Comparison of ENCODE assay signal across 30 cellular contexts in genomic region chr9:135399000-135399649, GRCh38.
"Had no signal": no experiment of that assay in that cellular context is flagged by ENCODE, and none has a peak within 500 bp of the region (broad histone marks: within the 10 kb centered on the region; RNA-seq: fewer than 3 reads in every experiment).

No MANE protein-coding gene starts in this region.

- H3K4me1 Mint-ChIP-seq: activated CD4-positive, alpha-beta T cell treated with anti-CD3 and anti-CD28 coated beads for 36 hours; activated CD4-positive, alpha-beta T cell treated with anti-CD3 and anti-CD28 coated beads, Interleukin-2, amount 10 ng/mL, durations not matched to agents 24 days and 14 days; activated CD8-positive, alpha-beta memory T cell treated with anti-CD3 and anti-CD28 coated beads, Interleukin-2, amount 10 ng/mL, durations not matched to agents 7 days and 5 days; activated naive CD4-positive, alpha-beta T cell treated with anti-CD3 and anti-CD28 coated beads, Interleukin-2, amount 10 ng/mL, durations not matched to agents 7 days and 5 days; activated naive CD8-positive, alpha-beta T cell treated with anti-CD3 and anti-CD28 coated beads, Interleukin-2, amount 10 ng/mL, durations not matched to agents 7 days and 5 days; brain; endodermal cell had no signal

- H3K4me3 Mint-ChIP-seq: activated CD4-positive, alpha-beta memory T cell treated with anti-CD3 and anti-CD28 coated beads for 36 hours; activated CD4-positive, alpha-beta T cell treated with anti-CD3 and anti-CD28 coated beads for 36 hours; activated CD4-positive, alpha-beta T cell treated with anti-CD3 and anti-CD28 coated beads, Interleukin-2, amount 10 ng/mL, durations not matched to agents 24 days and 14 days; activated CD8-positive, alpha-beta memory T cell treated with anti-CD3 and anti-CD28 coated beads, Interleukin-2, amount 10 ng/mL, durations not matched to agents 7 days and 5 days; activated CD8-positive, alpha-beta T cell treated with anti-CD3 and anti-CD28 coated beads, Interleukin-2, amount 10 ng/mL, durations not matched to agents 7 days and 5 days; activated naive CD4-positive, alpha-beta T cell treated with anti-CD3 and anti-CD28 coated beads, Interleukin-2, amount 10 ng/mL, durations not matched to agents 7 days and 5 days; activated naive CD8-positive, alpha-beta T cell treated with anti-CD3 and anti-CD28 coated beads, Interleukin-2, amount 10 ng/mL, durations not matched to agents 7 days and 5 days; activated T-cell treated with anti-CD3 and anti-CD28 coated beads, Interleukin-2, amount 50 U/mL, for 72 hours; brain; dendritic cell treated with granulocyte-macrophage colony-stimulating factor and Interleukin-4, amounts not matched to agents 40 ng/mL and 50 ng/mL, for 4 days; endodermal cell had no signal

- H3K4me1 ChIP-seq: ascending aorta, breast epithelium had no signal

- ATAC-seq: activated CD4-positive, alpha-beta T cell treated with anti-CD3 and anti-CD28 coated beads for 36 hours; activated CD8-positive, alpha-beta memory T cell treated with anti-CD3 and anti-CD28 coated beads, Interleukin-2, amount 10 ng/mL, durations not matched to agents 7 days and 5 days; activated CD8-positive, alpha-beta T cell treated with anti-CD3 and anti-CD28 coated beads, Interleukin-2, amount 10 ng/mL, durations not matched to agents 7 days and 5 days; activated naive CD4-positive, alpha-beta T cell treated with anti-CD3 and anti-CD28 coated beads, Interleukin-2, amount 50 U/mL, for 72 hours; activated T-cell treated with anti-CD3 and anti-CD28 coated beads, Interleukin-2, amount 50 U/mL, for 72 hours; esophagus mucosa had no signal

- H3K9me3 ChIP-seq: ascending aorta had no signal

- H3K4me3 ChIP-seq: ascending aorta, breast epithelium, cardiac muscle cell, coronary artery, dorsolateral prefrontal cortex had no signal

- H3K36me3 ChIP-seq: ascending aorta, breast epithelium, cardiac muscle cell had no signal

- H3K27ac Mint-ChIP-seq: activated CD4-positive, alpha-beta memory T cell treated with anti-CD3 and anti-CD28 coated beads for 36 hours; activated CD4-positive, alpha-beta T cell treated with anti-CD3 and anti-CD28 coated beads for 36 hours; activated CD4-positive, alpha-beta T cell treated with anti-CD3 and anti-CD28 coated beads, Interleukin-2, amount 10 ng/mL, durations not matched to agents 24 days and 14 days; activated CD8-positive, alpha-beta memory T cell treated with anti-CD3 and anti-CD28 coated beads, Interleukin-2, amount 10 ng/mL, durations not matched to agents 7 days and 5 days; activated CD8-positive, alpha-beta T cell treated with anti-CD3 and anti-CD28 coated beads, Interleukin-2, amount 10 ng/mL, durations not matched to agents 7 days and 5 days; activated naive CD4-positive, alpha-beta T cell treated with anti-CD3 and anti-CD28 coated beads, Interleukin-2, amount 10 ng/mL, durations not matched to agents 7 days and 5 days; activated naive CD8-positive, alpha-beta T cell treated with anti-CD3 and anti-CD28 coated beads, Interleukin-2, amount 10 ng/mL, durations not matched to agents 7 days and 5 days; activated T-cell treated with anti-CD3 and anti-CD28 coated beads, Interleukin-2, amount 50 U/mL, for 72 hours; dendritic cell treated with granulocyte-macrophage colony-stimulating factor and Interleukin-4, amounts not matched to agents 40 ng/mL and 50 ng/mL, for 4 days; endodermal cell had no signal

- H3K36me3 Mint-ChIP-seq: activated CD4-positive, alpha-beta memory T cell treated with anti-CD3 and anti-CD28 coated beads for 36 hours; activated CD8-positive, alpha-beta memory T cell treated with anti-CD3 and anti-CD28 coated beads, Interleukin-2, amount 10 ng/mL, durations not matched to agents 7 days and 5 days; activated naive CD4-positive, alpha-beta T cell treated with anti-CD3 and anti-CD28 coated beads, Interleukin-2, amount 10 ng/mL, durations not matched to agents 7 days and 5 days; activated naive CD4-positive, alpha-beta T cell treated with anti-CD3 and anti-CD28 coated beads, Interleukin-2, amount 50 U/mL, for 72 hours; activated naive CD8-positive, alpha-beta T cell treated with anti-CD3 and anti-CD28 coated beads, Interleukin-2, amount 10 ng/mL, durations not matched to agents 7 days and 5 days; brain had no signal

- H3K27me3 Mint-ChIP-seq: activated CD4-positive, alpha-beta memory T cell treated with anti-CD3 and anti-CD28 coated beads for 36 hours; activated CD4-positive, alpha-beta T cell treated with anti-CD3 and anti-CD28 coated beads for 36 hours; activated CD4-positive, alpha-beta T cell treated with anti-CD3 and anti-CD28 coated beads, Interleukin-2, amount 10 ng/mL, durations not matched to agents 24 days and 14 days; activated CD8-positive, alpha-beta memory T cell treated with anti-CD3 and anti-CD28 coated beads, Interleukin-2, amount 10 ng/mL, durations not matched to agents 7 days and 5 days; activated naive CD4-positive, alpha-beta T cell treated with anti-CD3 and anti-CD28 coated beads, Interleukin-2, amount 10 ng/mL, durations not matched to agents 7 days and 5 days; activated naive CD8-positive, alpha-beta T cell treated with anti-CD3 and anti-CD28 coated beads, Interleukin-2, amount 10 ng/mL, durations not matched to agents 7 days and 5 days; dendritic cell treated with granulocyte-macrophage colony-stimulating factor and Interleukin-4, amounts not matched to agents 40 ng/mL and 50 ng/mL, for 4 days had no signal

- H3K9me3 Mint-ChIP-seq: activated CD4-positive, alpha-beta T cell treated with anti-CD3 and anti-CD28 coated beads, Interleukin-2, amount 10 ng/mL, durations not matched to agents 24 days and 14 days; activated naive CD4-positive, alpha-beta T cell treated with anti-CD3 and anti-CD28 coated beads, Interleukin-2, amount 10 ng/mL, durations not matched to agents 7 days and 5 days; activated naive CD4-positive, alpha-beta T cell treated with anti-CD3 and anti-CD28 coated beads, Interleukin-2, amount 50 U/mL, for 72 hours; activated naive CD8-positive, alpha-beta T cell treated with anti-CD3 and anti-CD28 coated beads, Interleukin-2, amount 10 ng/mL, durations not matched to agents 7 days and 5 days; dendritic cell treated with granulocyte-macrophage colony-stimulating factor and Interleukin-4, amounts not matched to agents 40 ng/mL and 50 ng/mL, for 4 days had no signal

- DNase-seq: activated CD4-positive, alpha-beta memory T cell treated with anti-CD3 and anti-CD28 coated beads for 36 hours; activated CD4-positive, alpha-beta T cell treated with anti-CD3 and anti-CD28 coated beads for 36 hours; activated CD4-positive, alpha-beta T cell treated with anti-CD3 and anti-CD28 coated beads, Interleukin-2, amount 10 ng/mL, durations not matched to agents 24 days and 14 days; activated CD4-positive, CD25-positive, alpha-beta regulatory T cell; activated CD4-positive, CD25-positive, alpha-beta regulatory T cell treated with anti-CD3 and anti-CD28 coated beads, Interleukin-2, amount 50 U/mL, for 72 hours; activated CD8-positive, alpha-beta memory T cell treated with anti-CD3 and anti-CD28 coated beads, Interleukin-2, amount 10 ng/mL, durations not matched to agents 7 days and 5 days; activated CD8-positive, alpha-beta memory T cell treated with anti-CD3 and anti-CD28 coated beads, Interleukin-2, amount 50 U/mL, for 4 hours; activated CD8-positive, alpha-beta T cell treated with anti-CD3 and anti-CD28 coated beads, Interleukin-2, amount 10 ng/mL, durations not matched to agents 7 days and 5 days; activated gamma-delta T cell; activated naive CD4-positive, alpha-beta T cell; activated naive CD4-positive, alpha-beta T cell treated with anti-CD3 and anti-CD28 coated beads, Interleukin-2, amount 10 ng/mL, durations not matched to agents 7 days and 5 days; activated naive CD8-positive, alpha-beta T cell treated with anti-CD3 and anti-CD28 coated beads, Interleukin-2, amount 10 ng/mL, durations not matched to agents 7 days and 5 days; activated T-cell treated with anti-CD3 and anti-CD28 coated beads, Interleukin-2, amount 50 U/mL, for 1 hour; activated T-cell treated with anti-CD3 and anti-CD28 coated beads, Interleukin-2, amount 50 U/mL, for 72 hours; central memory CD4-positive, alpha-beta T cell; cerebellar nuclear complex; dorsolateral prefrontal cortex; effector memory CD4-positive, alpha-beta T cell; endodermal cell; foreskin fibroblast; T-helper 2 cell had no signal

- H3K27me3 ChIP-seq: ascending aorta, cardiac muscle cell, dorsolateral prefrontal cortex had no signal

- H3K27ac ChIP-seq: ascending aorta, breast epithelium, cardiac muscle cell, coronary artery had no signal

- FAIRE-seq: frontal cortex had no signal
